Comparison of ENCODE assay signal across 4 cellular contexts in the genomic region with DNA sequence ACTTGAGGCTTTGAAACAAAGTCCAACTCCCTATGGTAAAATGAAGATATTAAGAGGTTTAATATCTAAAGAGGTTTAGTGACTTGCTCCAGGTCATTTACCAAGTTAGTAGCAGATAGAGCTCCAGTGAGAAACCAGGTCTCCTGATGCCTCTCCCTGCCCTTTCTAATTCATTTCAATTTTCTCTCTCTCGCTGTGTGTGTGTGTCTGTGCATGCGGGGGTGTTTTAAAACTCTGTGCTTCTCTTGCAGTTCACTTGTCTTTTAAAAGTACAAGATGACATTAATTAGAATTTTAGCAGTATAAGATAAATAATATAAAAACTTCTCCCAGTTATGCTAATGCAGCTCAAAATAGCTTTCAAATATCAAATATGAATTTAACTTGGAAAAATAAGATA. TPM values are rescaled to one million over a fixed set of nuclear protein-coding genes. Genes with fewer than 3 reads are reported as not detected.
"Had no signal": no experiment of that assay in that cellular context is flagged by ENCODE, and none has a peak within 500 bp of the region (broad histone marks: within the 10 kb centered on the region; RNA-seq: fewer than 3 reads in every experiment).

No MANE protein-coding gene starts in this region.

- H3K4me3 ChIP-seq: GM12878 had no signal

- DNase-seq: GDM1, GF-D8 had no signal

RNA-seq across cellular contexts. Expression of a gene that starts 8.2 kb away (rescaled TPM):
- total RNA-seq: G401 had no signal

RNA-seq across cellular contexts. Expression of a gene that starts 13.9 kb away (rescaled TPM):
- total RNA-seq: G401 had no signal

RNA-seq across cellular contexts. Expression of a gene that starts 58.5 kb away (rescaled TPM):
- total RNA-seq: G401 had no signal
